ENCODE assay signal across 4 cellular contexts in the genomic region with DNA sequence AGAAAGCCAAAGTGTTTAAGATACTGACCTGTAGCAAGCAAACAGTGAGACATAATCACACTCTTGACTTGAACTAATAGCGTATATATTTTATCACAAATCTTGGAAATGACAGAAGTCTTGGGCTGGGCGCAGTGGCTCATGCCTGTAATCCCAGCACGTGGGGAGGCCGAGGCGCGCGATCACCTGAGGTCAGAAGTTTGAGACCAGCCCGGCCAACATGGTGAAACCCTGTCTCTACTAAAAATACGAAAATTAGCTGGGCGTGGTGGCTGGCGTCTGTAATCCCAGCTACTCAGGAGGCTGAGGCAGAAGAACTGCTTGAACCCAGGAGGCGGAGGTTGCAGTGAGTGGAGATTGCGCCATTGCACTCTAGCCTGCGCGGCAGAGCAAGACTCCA. TPM values are rescaled to one million over a fixed set of nuclear protein-coding genes. Genes with fewer than 3 reads are reported as not detected.
"Had no signal": no experiment of that assay in that cellular context is flagged by ENCODE, and none has a peak within 500 bp of the region (broad histone marks: within the 10 kb centered on the region; RNA-seq: fewer than 3 reads in every experiment).

No MANE protein-coding gene starts in this region.

RNA-seq across cellular contexts. Expression of gene VWF, which starts 24.3 kb away (rescaled TPM):
- total RNA-seq: activated CD4-positive, alpha-beta memory T cell treated with anti-CD3 and anti-CD28 coated beads, Interleukin-2, amount 10 ng/mL, durations not matched to agents 7 days and 5 days; activated CD4-positive, alpha-beta T cell treated with anti-CD3 and anti-CD28 coated beads, Interleukin-2, amount 10 ng/mL, durations not matched to agents 7 days and 5 days; activated CD8-positive, alpha-beta T cell treated with anti-CD3 and anti-CD28 coated beads, Interleukin-2, amount 10 ng/mL, durations not matched to agents 7 days and 5 days; activated T-helper 2 cell treated with anti-CD3 and anti-CD28 coated beads, Interferon-gamma antibody, Interleukin-2, Interleukin-4, amounts not matched to agents 10 μg/mL and 5 μg/mL and 100 μg/mL, durations not matched to agents 14 hours and 24 hours and 36 hours had no signal
